ENCODE assay signal across 10 cellular contexts in genomic region chr9:125532412-125532811, GRCh38.
"Had no signal": no experiment of that assay in that cellular context is flagged by ENCODE, and none has a peak within 500 bp of the region (broad histone marks: within the 10 kb centered on the region; RNA-seq: fewer than 3 reads in every experiment).

No MANE protein-coding gene starts in this region.

- H3K27me3 ChIP-seq: cardiac muscle cell, right atrium auricular region had no signal

- ATAC-seq: activated CD8-positive, alpha-beta T cell treated with anti-CD3 and anti-CD28 coated beads, Interleukin-2, amount 10 ng/mL, durations not matched to agents 7 days and 5 days had no signal

- DNase-seq: activated CD4-positive, alpha-beta T cell treated with anti-CD3 and anti-CD28 coated beads for 1 hour; activated CD8-positive, alpha-beta T cell treated with anti-CD3 and anti-CD28 coated beads, Interleukin-2, amount 10 ng/mL, durations not matched to agents 7 days and 5 days; activated naive CD4-positive, alpha-beta T cell; stimulated activated naive CD4-positive, alpha-beta T cell treated with Interleukin-2 at 50 U/mL for 16 hours; trophoblast cell had no signal

- H2AFZ ChIP-seq: parathyroid adenoma had no signal

- H3K36me3 ChIP-seq: cardiac muscle cell, right atrium auricular region had no signal

- H3K9me3 ChIP-seq: right atrium auricular region had no signal

- FAIRE-seq: colon had no signal

- H3K4me3 ChIP-seq: cardiac muscle cell, right atrium auricular region had no signal

- H3K27ac Mint-ChIP-seq: activated CD8-positive, alpha-beta T cell treated with anti-CD3 and anti-CD28 coated beads, Interleukin-2, amount 10 ng/mL, durations not matched to agents 7 days and 5 days; activated T-helper 1 cell treated with anti-CD3 and anti-CD28 coated beads, Interleukin-12 subunit alpha, Interleukin-12 subunit beta, Interleukin-2, Interleukin-4 antibody, amounts not matched to agents 30 ng/mL and 10 ng/mL and 1 ng/mL, durations not matched to agents 14 hours and 24 hours and 36 hours had no signal

- H3K79me2 ChIP-seq: parathyroid adenoma had no signal

- H3K27ac ChIP-seq: cardiac muscle cell, parathyroid adenoma, right atrium auricular region had no signal

- H3K9ac ChIP-seq: parathyroid adenoma had no signal

- H3K4me3 Mint-ChIP-seq: activated CD8-positive, alpha-beta T cell treated with anti-CD3 and anti-CD28 coated beads, Interleukin-2, amount 10 ng/mL, durations not matched to agents 7 days and 5 days; activated T-helper 1 cell treated with anti-CD3 and anti-CD28 coated beads, Interleukin-12 subunit alpha, Interleukin-12 subunit beta, Interleukin-2, Interleukin-4 antibody, amounts not matched to agents 30 ng/mL and 10 ng/mL and 1 ng/mL, durations not matched to agents 14 hours and 24 hours and 36 hours had no signal

- H3K9me3 Mint-ChIP-seq: activated T-helper 1 cell treated with anti-CD3 and anti-CD28 coated beads, Interleukin-12 subunit alpha, Interleukin-12 subunit beta, Interleukin-2, Interleukin-4 antibody, amounts not matched to agents 30 ng/mL and 10 ng/mL and 1 ng/mL, durations not matched to agents 14 hours and 24 hours and 36 hours had no signal
